In genomic region chr19:29042450-29042849, GRCh38 we compare ENCODE assay signal across 2 cellular contexts.
TF ChIP-seq lines count a peak whose summit lies in the region.

No MANE protein-coding gene starts in this region.

TF ChIP-seq in WTC11, 78 proteins besides CTCF, POLR2A, EP300 and RAD21:
- TF ChIP-seq PREB (CRISPR knock-in tag; IDR thresholded peaks at IDR 0.05; ENCODE audit: borderline replicate concordance) (no peak), ZBTB21 (CRISPR knock-in tag; IDR thresholded peaks at IDR 0.05; ENCODE audit: borderline replicate concordance) (no peak), USF2 (CRISPR knock-in tag; IDR thresholded peaks at IDR 0.05) (peak; percentile 53)

TF ChIP-seq in H1, 55 proteins besides CTCF, POLR2A, EP300 and RAD21:
- TF ChIP-seq FOSL1 (IDR thresholded peaks at IDR 0.05; ENCODE audit: insufficient read depth, low read depth, low read length) (no peak), SIRT6 (IDR thresholded peaks at IDR 0.05; ENCODE audit: low read length) (no peak), PHF8 (conservative IDR thresholded peaks at IDR 0.05; ENCODE audit: low read depth, low read length) (no peak), SP2 (IDR thresholded peaks at IDR 0.05; ENCODE audit: low read length) (no peak), USF2 (IDR thresholded peaks at IDR 0.05; ENCODE audit: low read length) (no peak), ATF3 (IDR thresholded peaks at IDR 0.05; ENCODE audit: insufficient read depth, low read depth, low read length) (no peak), EGR1 (IDR thresholded peaks at IDR 0.05; ENCODE audit: borderline replicate concordance, low read depth, low read length) (no peak), KDM4A (IDR thresholded peaks at IDR 0.05; ENCODE audit: low read depth, low read length, severe bottlenecking) (no peak), CREB1 (IDR thresholded peaks at IDR 0.05) (no peak), POU5F1 (IDR thresholded peaks at IDR 0.05; ENCODE audit: low read depth, low read length) (no peak)
